ENCODE assay signal across 13 cellular contexts in the genomic region with DNA sequence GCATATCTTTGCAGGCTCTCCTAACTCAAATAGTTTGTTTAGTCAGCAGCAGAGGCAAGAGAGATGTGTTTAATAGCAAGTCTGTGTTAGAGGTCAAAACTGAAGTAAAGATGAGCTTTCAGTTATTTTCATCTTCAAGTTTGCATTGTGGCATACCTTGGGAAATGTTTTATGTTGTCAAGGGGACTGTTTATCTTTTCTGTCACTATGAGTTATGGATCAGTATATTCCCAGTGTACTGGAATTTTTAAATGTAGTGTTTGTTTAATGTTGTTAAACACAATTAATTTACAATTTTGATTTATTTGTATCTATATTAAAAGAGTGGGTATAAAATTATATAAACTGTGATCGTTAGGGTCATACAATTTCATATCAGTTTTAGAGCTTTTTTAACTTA.
DNase-seq lines count a peak whose midpoint lies in the region; ATAC-seq, FAIRE-seq and TF ChIP-seq lines count a peak whose summit lies in the region.
"Had no signal": no experiment of that assay in that cellular context is flagged by ENCODE, and none has a peak within 500 bp of the region (broad histone marks: within the 10 kb centered on the region; RNA-seq: fewer than 3 reads in every experiment).

No MANE protein-coding gene starts in this region.

- no peak overlapping the region for H2AK5ac ChIP-seq in H1 (ENCODE audit: low read depth, low read length)

- no peak overlapping the region for H2BK15ac ChIP-seq in H1 (ENCODE audit: low read length)

- H3K27me3 ChIP-seq in KMS-11 (ENCODE audit: insufficient read depth, low read depth) (no peaks in the 10 kb centered on the region), H1 (replicated peaks in 1 of 4; ENCODE audit: control insufficient read depth in 3 of 4, extremely low read depth in 1 of 4, insufficient read depth in 3 of 4, low read length in 3 of 4) (peaks cover 27 to 54% (median 42%) of the 10 kb centered on the region in 4 experiments), muscle layer of colon (ENCODE audit: control insufficient read depth in 1 of 2, insufficient read depth in 2 of 2, low read length in 2 of 2) (no peaks in the 10 kb centered on the region), tibial artery (peaks cover 0 to 6% of the 10 kb centered on the region in 2 donors)

- CTCF ChIA-PET in H1 (lab: Charles Lee; ENCODE audit: partially characterized antibody): interaction anchor here (0.6 to 1.4 kb wide), 4 partner anchors 9 to 1763 kb away, joined by 3 read pairs; no protein-coding TSS in a partner anchor

- H3K4me3 ChIP-seq in KMS-11 (IDR thresholded peaks at IDR 0.05; ENCODE audit: insufficient read depth, low read depth, low read length) (no peak overlapping the region), H1 (ENCODE audit: extremely low read depth in 1 of 4, insufficient read depth in 2 of 4, low read depth in 3 of 4, low read length in 4 of 4) (peak overlapping the region in 2 of 4 experiments; percentile 62 to 71; a peak in 3 of 8 replicates), muscle layer of colon (ENCODE audit: low read depth in 1 of 2, low read length in 2 of 2) (peak overlapping the region; percentile 28 to 60), tibial artery (peak overlapping the region; percentile 69 to 86)
- H3K4me3 ChIP-seq: cardiac muscle cell had no signal

- no peak overlapping the region for H4K5ac ChIP-seq in H1 (ENCODE audit: insufficient read length, low read depth, low read length)

- H3K36me3 ChIP-seq in KMS-11 (ENCODE audit: insufficient read depth) (no peaks in the 10 kb centered on the region), H1 (ENCODE audit: control insufficient read depth in 2 of 4, insufficient read depth in 4 of 4, low read length in 3 of 4) (no peaks in the 10 kb centered on the region; a peak in 1 of 8 replicates), muscle layer of colon (ENCODE audit: insufficient read depth, low read length) (no peaks in the 10 kb centered on the region), tibial artery (no peaks in the 10 kb centered on the region)
- H3K36me3 ChIP-seq: cardiac muscle cell had no signal

- peak overlapping the region; percentile 85; the same call in 1 of the 2 replicates for H2AFZ ChIP-seq in KMS-11 (ENCODE audit: low read depth)
- H2AFZ ChIP-seq in H1 (ENCODE audit: low read length): no peak overlapping the region

- H3K4me2 ChIP-seq in KMS-11: peak overlapping the region; percentile 94
- H3K4me2 ChIP-seq in H1 (ENCODE audit: insufficient read depth in 1 of 2, low read depth in 2 of 2, low read length in 2 of 2): peak overlapping the region; percentile 83 to 100

- no peak overlapping the region for H3K23ac ChIP-seq in H1 (ENCODE audit: insufficient read length)

- no peak for FAIRE-seq in H1 (lab: Jason Lieb, UNC)

- TF ChIP-seq RAD21 in H1 (IDR thresholded peaks at IDR 0.05 in 1 of 2, conservative IDR thresholded peaks at IDR 0.05 in 1 of 2; ENCODE audit: low read depth in 2 of 2, low read length in 2 of 2): no peak

- POLR2A ChIA-PET in H1 (lab: Charles Lee; ENCODE audit: partially characterized antibody): no interaction called here

- no peak overlapping the region for H2BK12ac ChIP-seq in H1 (ENCODE audit: low read depth, low read length)

- H3K9me3 ChIP-seq in H1 (ENCODE audit: insufficient read depth in 2 of 2, low read depth in 1 of 2, low read length in 1 of 2) (no peaks in the 10 kb centered on the region), muscle layer of colon (ENCODE audit: low read length) (no peaks in the 10 kb centered on the region), tibial artery (no peaks in the 10 kb centered on the region)

- no peak for TF ChIP-seq CTCF in KMS-11 (conservative IDR thresholded peaks at IDR 0.05; ENCODE audit: low read depth, low read length)
- TF ChIP-seq CTCF in H1 (IDR thresholded peaks at IDR 0.05; ENCODE audit: control extremely low read depth in 1 of 3, insufficient read depth in 1 of 3, low read depth in 1 of 3, low read length in 3 of 3): no peak
- no peak for TF ChIP-seq CTCF in tibial artery (IDR thresholded peaks at IDR 0.05)

- H3K27ac ChIP-seq in KMS-11 (peak overlapping the region; percentile 100; the same call in 1 of the 2 replicates), H1 (ENCODE audit: low read depth, low read length) (no peak overlapping the region), muscle layer of colon (ENCODE audit: low read depth, low read length) (peak overlapping the region; percentile 64), tibial artery (peak overlapping the region in 1 of 2 donors; percentile 91)
- H3K27ac ChIP-seq: C4-2B, cardiac muscle cell had no signal

- H3K23me2 ChIP-seq in H1 (ENCODE audit: low read depth, low read length): peaks cover 38% of the 10 kb centered on the region

- no peak for ATAC-seq in GM21576 (IDR thresholded peaks at IDR 0.05; ENCODE audit: unreplicated experiment)
- ATAC-seq: right cardiac atrium had no signal

- H4K91ac ChIP-seq in H1 (replicated peaks; ENCODE audit: insufficient read length, low read length): no peak overlapping the region

- no peaks in the 10 kb centered on the region for H3K79me1 ChIP-seq in H1 (ENCODE audit: low read depth, low read length)

- H2BK120ac ChIP-seq in H1 (replicated peaks; ENCODE audit: low read depth, low read length): no peak overlapping the region

- no peak overlapping the region for H2BK20ac ChIP-seq in H1 (ENCODE audit: low read length)

- H3K18ac ChIP-seq in H1 (ENCODE audit: extremely low read depth, low read length): no peak overlapping the region

- H3K4me1 ChIP-seq in KMS-11 (ENCODE audit: low read depth, poor library complexity, severe bottlenecking) (peaks cover 22% of the 10 kb centered on the region), H1 (replicated peaks in 1 of 4; ENCODE audit: control insufficient read depth in 3 of 4, insufficient read depth in 4 of 4, low read length in 3 of 4) (peaks cover 2 to 12% (median 6%) of the 10 kb centered on the region in 4 experiments), muscle layer of colon (ENCODE audit: insufficient read depth, low read length) (peaks cover 10% of the 10 kb centered on the region), tibial artery (peaks cover 0 to 41% (median 13%) of the 10 kb centered on the region in 4 donors)

- peak overlapping the region; percentile 97; the same call in 1 of the 2 replicates for H3K9ac ChIP-seq in KMS-11
- H3K9ac ChIP-seq in H1 (replicated peaks in 1 of 4; ENCODE audit: extremely low read depth in 1 of 4, low read depth in 3 of 4, low read length in 3 of 4): no peak overlapping the region
- peak overlapping the region; percentile 57 for H3K9ac ChIP-seq in muscle layer of colon (ENCODE audit: low read length)

- no peak for TF ChIP-seq EP300 in H1 (IDR thresholded peaks at IDR 0.05; ENCODE audit: borderline replicate concordance in 1 of 2, low read depth in 2 of 2, low read length in 2 of 2)

- no peaks in the 10 kb centered on the region; the same call in 1 of the 2 replicates for H4K20me1 ChIP-seq in KMS-11 (ENCODE audit: insufficient read depth)
- H4K20me1 ChIP-seq in H1 (replicated peaks in 1 of 2; ENCODE audit: control insufficient read depth in 1 of 2, insufficient read depth in 2 of 2, low read length in 2 of 2): no peaks in the 10 kb centered on the region

- H3K14ac ChIP-seq in H1 (ENCODE audit: insufficient read length): no peak overlapping the region

- H3K4ac ChIP-seq in H1 (replicated peaks; ENCODE audit: insufficient read length, low read depth, low read length): no peak overlapping the region

- WGBS in H1 (ENCODE audit: extremely low coverage in 1 of 2, insufficient coverage in 1 of 2, insufficient read length in 1 of 2, insufficient replicate concordance in 2 of 2, low coverage in 1 of 2, low lambda C conversion rate in 2 of 2, missing lambda C conversion rate in 1 of 2), 2 experiments: 87% methylated on average over 1 of the region's 1 CpG; no CpG with 5 or more reads in 1 of the 2 experiments

- no peak for DNase-seq in H1 (ENCODE audit: low read depth in 1 of 2, low spot score in 2 of 2)
- no peak for DNase-seq in tibial artery
- no peak for DNase-seq in retina
- no peak for DNase-seq in cerebellar nuclear complex (lab: John Stamatoyannopoulos, UW)
- no peak for DNase-seq in activated CD8-positive, alpha-beta memory T cell treated with anti-CD3 and anti-CD28 coated beads for 24 hours
- DNase-seq: activated naive CD4-positive, alpha-beta T cell treated with Interleukin-2 at 50 U/mL for 16 hours; NCI-H1436 treated with DMSO at 0.1 percent for 48 hours had no signal

- intact Hi-C loops in tibial artery (cut with DNase I; ENCODE audit: low total_unique reads): no loop called here

- TF ChIP-seq POLR2A in H1 (IDR thresholded peaks at IDR 0.05; ENCODE audit: control extremely low read depth in 1 of 2, low read depth in 2 of 2, low read length in 2 of 2): no peak

- no peak overlapping the region for H3K56ac ChIP-seq in H1 (replicated peaks; ENCODE audit: insufficient read length, low read depth, low read length)

- H4K8ac ChIP-seq in H1 (ENCODE audit: extremely low read depth, insufficient read depth, low read length): no peak overlapping the region

- no peak overlapping the region for H2BK5ac ChIP-seq in H1 (ENCODE audit: low read depth, low read length)

- H3K79me2 ChIP-seq in KMS-11 (ENCODE audit: insufficient read depth, low read depth): peaks cover 56% of the 10 kb centered on the region
- H3K79me2 ChIP-seq in H1 (ENCODE audit: control insufficient read depth in 1 of 2, insufficient read depth in 2 of 2, low read length in 2 of 2): no peaks in the 10 kb centered on the region

TF ChIP-seq in H1, 55 proteins besides CTCF, POLR2A, EP300 and RAD21:
- TF ChIP-seq BCL11A (IDR thresholded peaks at IDR 0.05; ENCODE audit: low read depth in 2 of 2, low read length in 2 of 2) (no peak), CHD2 (IDR thresholded peaks at IDR 0.05; ENCODE audit: low read length) (no peak), BACH1 (IDR thresholded peaks at IDR 0.05; ENCODE audit: low read length) (no peak), NANOG (IDR thresholded peaks at IDR 0.05; ENCODE audit: insufficient read depth, low read depth, low read length, poor library complexity, severe bottlenecking) (no peak), SUZ12 (IDR thresholded peaks at IDR 0.05; ENCODE audit: low read length) (no peak)

Comparison
In these comparisons a context has a peak if more than half of its experiments do, and no peak if none do; other contexts are left out.
1. H3K9ac ChIP-seq: peak in KMS-11 (single experiment) and muscle layer of colon (single experiment); none in H1 (0 of 4).